16 cellular contexts compared by ENCODE assay signal in the genomic region with DNA sequence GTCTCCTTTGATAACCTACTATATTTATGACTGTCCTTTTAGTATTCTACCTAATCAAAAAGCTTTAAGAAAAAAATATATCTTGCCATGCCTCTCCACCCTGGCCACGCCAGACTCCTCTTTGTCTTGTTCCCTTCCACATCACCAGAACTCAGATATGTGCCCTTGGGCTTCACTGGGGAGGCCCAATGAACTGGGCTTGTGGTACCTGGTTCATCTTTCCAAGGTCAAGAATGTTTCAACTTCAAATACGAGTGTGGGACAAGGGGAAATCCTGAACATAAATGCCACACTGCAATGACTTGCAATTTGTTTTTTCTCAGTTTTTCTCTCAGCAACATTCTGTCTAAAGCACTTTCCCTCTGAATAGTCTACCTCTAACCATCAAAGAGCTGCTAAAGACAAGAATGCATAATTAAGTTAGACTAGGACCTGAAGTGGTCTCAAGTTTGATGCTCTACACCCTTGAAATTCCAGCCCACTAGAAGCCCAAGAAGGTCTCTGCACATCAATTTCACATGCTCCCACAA. TPM values are rescaled to one million over a fixed set of nuclear protein-coding genes. Genes with fewer than 3 reads are reported as not detected.
DNase-seq lines count a peak whose midpoint lies in the region; ATAC-seq, FAIRE-seq and TF ChIP-seq lines count a peak whose summit lies in the region.
"Had no signal": no experiment of that assay in that cellular context is flagged by ENCODE, and none has a peak within 500 bp of the region (broad histone marks: within the 10 kb centered on the region; RNA-seq: fewer than 3 reads in every experiment).

No MANE protein-coding gene starts in this region.

- TF ChIP-seq EP300 in A549 (IDR thresholded peaks at IDR 0.05) (no peak), esophagus muscularis mucosa (IDR thresholded peaks at IDR 0.05) (no peak)

- H3K27me3 ChIP-seq in astrocyte (ENCODE audit: insufficient read depth, low read length): no peaks in the 10 kb centered on the region
- H3K27me3 ChIP-seq in esophagus muscularis mucosa: no peaks in the 10 kb centered on the region
- H3K27me3 ChIP-seq: BLaER1 had no signal

- TF ChIP-seq POLR2A in A549 (IDR thresholded peaks at IDR 0.05; ENCODE audit: low read length): no peak
- TF ChIP-seq POLR2A in esophagus muscularis mucosa (IDR thresholded peaks at IDR 0.05; ENCODE audit: low read depth): no peak

- TF ChIP-seq CTCF in A549 (IDR thresholded peaks at IDR 0.05) (no peak), astrocyte (IDR thresholded peaks at IDR 0.05; ENCODE audit: insufficient read depth, low read depth, low read length) (no peak), esophagus muscularis mucosa (IDR thresholded peaks at IDR 0.05) (no peak)

- no peak overlapping the region for H3K27ac ChIP-seq in A549
- H3K27ac ChIP-seq in astrocyte (ENCODE audit: low read depth, low read length): no peak overlapping the region
- H3K27ac ChIP-seq in esophagus muscularis mucosa (replicated peaks in 1 of 4): no peak overlapping the region
- H3K27ac ChIP-seq: 22Rv1, BLaER1 had no signal

- peak; percentile 51 for DNase-seq in activated CD4-positive, alpha-beta T cell treated with anti-CD3 and anti-CD28 coated beads, Interleukin-2, amount 10 ng/mL, durations not matched to agents 24 days and 14 days
- no peak for DNase-seq in activated CD4-positive, alpha-beta T cell treated with anti-CD3 and anti-CD28 coated beads for 48 hours
- no peak for DNase-seq in A549 (ENCODE audit: low read depth in 1 of 2, low spot score in 1 of 2)
- no peak for DNase-seq in astrocyte (ENCODE audit: low read depth)
- DNase-seq in esophagus muscularis mucosa (ENCODE audit: extremely low spot score): no peak
- DNase-seq in DMS114 treated with DMSO at 0.1 percent for 48 hours (lab: John Stamatoyannopoulos, UW; ENCODE audit: unreplicated experiment): no peak
- DNase-seq: CD4-positive, alpha-beta memory T cell; DMS79 treated with DMSO at 0.1 percent for 48 hours; GF-D8; GOT3; H7 had no signal

- H3K36me3 Mint-ChIP-seq in activated CD4-positive, alpha-beta T cell treated with anti-CD3 and anti-CD28 coated beads, Interleukin-2, amount 10 ng/mL, durations not matched to agents 24 days and 14 days (ENCODE audit: low read depth): peaks cover 49% of the 10 kb centered on the region
- peaks cover 16% of the 10 kb centered on the region for H3K36me3 Mint-ChIP-seq in astrocyte (ENCODE audit: low read depth, unreplicated experiment)
- H3K36me3 Mint-ChIP-seq in stimulated activated memory B cell treated with anti-CD40 and anti-IgM and Interleukin-4, amounts not matched to agents 10 μg/mL and 1 μg/mL and 100 μg/mL, for 72 hours: peaks cover 72% of the 10 kb centered on the region

- H3K27me3 Mint-ChIP-seq in activated CD4-positive, alpha-beta T cell treated with anti-CD3 and anti-CD28 coated beads, Interleukin-2, amount 10 ng/mL, durations not matched to agents 24 days and 14 days: no peaks in the 10 kb centered on the region
- no peaks in the 10 kb centered on the region for H3K27me3 Mint-ChIP-seq in astrocyte (ENCODE audit: low read depth, unreplicated experiment)
- H3K27me3 Mint-ChIP-seq in stimulated activated memory B cell treated with anti-CD40 and anti-IgM and Interleukin-4, amounts not matched to agents 10 μg/mL and 1 μg/mL and 100 μg/mL, for 72 hours: no peaks in the 10 kb centered on the region
- H3K27me3 Mint-ChIP-seq: CD4-positive, alpha-beta memory T cell had no signal

- FAIRE-seq in A549 (lab: Jason Lieb, UNC) (no peak), astrocyte (lab: Jason Lieb, UNC) (no peak)

- WGBS in A549 (ENCODE audit: missing lambda C conversion rate): 80% methylated on average over 2 of the region's 2 CpGs
- 77% methylated on average over 2 of the region's 2 CpGs for WGBS in esophagus muscularis mucosa

- CTCF ChIA-PET in A549 (lab: Yijun Ruan, JAX): interaction anchor here (0.9 to 6.4 kb wide), 5 partner anchors 10 to 871 kb away, joined by 3 to 27 read pairs (median 3); partner anchors contain the start of gene ERCC6

- H3K9me3 ChIP-seq in A549 (no peaks in the 10 kb centered on the region), astrocyte (ENCODE audit: insufficient read depth, low read depth, low read length) (no peaks in the 10 kb centered on the region), esophagus muscularis mucosa (no peaks in the 10 kb centered on the region)
- H3K9me3 ChIP-seq: BLaER1 had no signal

- peaks cover 4% of the 10 kb centered on the region for H3K4me1 Mint-ChIP-seq in activated CD4-positive, alpha-beta T cell treated with anti-CD3 and anti-CD28 coated beads, Interleukin-2, amount 10 ng/mL, durations not matched to agents 24 days and 14 days
- no peaks in the 10 kb centered on the region for H3K4me1 Mint-ChIP-seq in astrocyte (ENCODE audit: low read depth, unreplicated experiment)
- H3K4me1 Mint-ChIP-seq in stimulated activated memory B cell treated with anti-CD40 and anti-IgM and Interleukin-4, amounts not matched to agents 10 μg/mL and 1 μg/mL and 100 μg/mL, for 72 hours: peaks cover 39% of the 10 kb centered on the region

- H4K20me1 ChIP-seq in astrocyte (ENCODE audit: insufficient read depth, low read length): peaks cover 20% of the 10 kb centered on the region

- no peak overlapping the region for H3K27ac Mint-ChIP-seq in activated CD4-positive, alpha-beta T cell treated with anti-CD3 and anti-CD28 coated beads, Interleukin-2, amount 10 ng/mL, durations not matched to agents 24 days and 14 days
- peak overlapping the region; percentile 19 for H3K27ac Mint-ChIP-seq in astrocyte (ENCODE audit: unreplicated experiment)
- peak overlapping the region; percentile 84 for H3K27ac Mint-ChIP-seq in stimulated activated memory B cell treated with anti-CD40 and anti-IgM and Interleukin-4, amounts not matched to agents 10 μg/mL and 1 μg/mL and 100 μg/mL, for 72 hours

- H2AFZ ChIP-seq in astrocyte (ENCODE audit: low read depth, low read length): no peak overlapping the region

- POLR2A ChIA-PET in A549 (lab: Yijun Ruan, JAX): no interaction called here

- H3K9ac ChIP-seq in astrocyte (ENCODE audit: low read length): no peak overlapping the region
- H3K9ac ChIP-seq: BLaER1 had no signal

- intact Hi-C loops in activated CD4-positive, alpha-beta T cell treated with anti-CD3 and anti-CD28 coated beads, Interleukin-2, amount 10 ng/mL, durations not matched to agents 24 days and 14 days (cut with micrococcal nuclease): no loop called here
- intact Hi-C loops in esophagus muscularis mucosa (cut with DNase I): no loop called here

- H3K4me2 ChIP-seq in A549 (no peak overlapping the region), astrocyte (ENCODE audit: low read length) (no peak overlapping the region)
- H3K4me2 ChIP-seq: BLaER1 had no signal

- no peaks in the 10 kb centered on the region for H3K4me1 ChIP-seq in A549
- no peaks in the 10 kb centered on the region for H3K4me1 ChIP-seq in astrocyte (ENCODE audit: insufficient read depth, low read length)
- peaks cover 0 to under 1% (median 0%) of the 10 kb centered on the region in 4 donors for H3K4me1 ChIP-seq in esophagus muscularis mucosa
- H3K4me1 ChIP-seq: BLaER1 had no signal

- H3K4me3 ChIP-seq in A549: no peak overlapping the region
- no peak overlapping the region for H3K4me3 ChIP-seq in astrocyte (ENCODE audit: insufficient read depth, low read depth, low read length)
- no peak overlapping the region for H3K4me3 ChIP-seq in esophagus muscularis mucosa
- H3K4me3 ChIP-seq: BLaER1 had no signal

- no peak overlapping the region for H3K4me3 Mint-ChIP-seq in activated CD4-positive, alpha-beta T cell treated with anti-CD3 and anti-CD28 coated beads, Interleukin-2, amount 10 ng/mL, durations not matched to agents 24 days and 14 days
- H3K4me3 Mint-ChIP-seq in astrocyte (ENCODE audit: unreplicated experiment): no peak overlapping the region
- peak overlapping the region; percentile 49 for H3K4me3 Mint-ChIP-seq in stimulated activated memory B cell treated with anti-CD40 and anti-IgM and Interleukin-4, amounts not matched to agents 10 μg/mL and 1 μg/mL and 100 μg/mL, for 72 hours
- H3K4me3 Mint-ChIP-seq: CD14-positive monocyte; CD4-positive, alpha-beta memory T cell had no signal

- peaks cover 41% of the 10 kb centered on the region for H3K79me2 ChIP-seq in astrocyte (ENCODE audit: insufficient read depth, low read length)

- no peak for TF ChIP-seq RAD21 in A549 (conservative IDR thresholded peaks at IDR 0.05 in 1 of 2, IDR thresholded peaks at IDR 0.05 in 1 of 2)

- no peaks in the 10 kb centered on the region for H3K9me3 Mint-ChIP-seq in activated CD4-positive, alpha-beta T cell treated with anti-CD3 and anti-CD28 coated beads, Interleukin-2, amount 10 ng/mL, durations not matched to agents 24 days and 14 days
- H3K9me3 Mint-ChIP-seq in astrocyte (ENCODE audit: unreplicated experiment): no peaks in the 10 kb centered on the region
- no peaks in the 10 kb centered on the region for H3K9me3 Mint-ChIP-seq in stimulated activated memory B cell treated with anti-CD40 and anti-IgM and Interleukin-4, amounts not matched to agents 10 μg/mL and 1 μg/mL and 100 μg/mL, for 72 hours
- H3K9me3 Mint-ChIP-seq: CD14-positive monocyte; CD4-positive, alpha-beta memory T cell had no signal

- ATAC-seq in A549: no peak
- ATAC-seq in stimulated activated memory B cell treated with anti-CD40 and anti-IgM and Interleukin-4, amounts not matched to agents 10 μg/mL and 1 μg/mL and 100 μg/mL, for 72 hours: peak; percentile 56
- ATAC-seq: HCT116 had no signal

- H3K36me3 ChIP-seq in astrocyte (ENCODE audit: insufficient read depth, low read length) (peaks cover 37% of the 10 kb centered on the region), esophagus muscularis mucosa (peaks cover 20 to 87% (median 69%) of the 10 kb centered on the region in 4 donors)

TF ChIP-seq in A549, 52 proteins besides CTCF, POLR2A, EP300 and RAD21:
- TF ChIP-seq MAFK (IDR thresholded peaks at IDR 0.05; ENCODE audit: partially characterized antibody): no peak
- TF ChIP-seq NFE2L2 (conservative IDR thresholded peaks at IDR 0.05; ENCODE audit: low read length): peak; percentile 73

RNA-seq across cellular contexts. Expression of gene ERCC6, which starts 9.9 kb away (rescaled TPM):
- total RNA-seq in activated CD4-positive, alpha-beta T cell treated with anti-CD3 and anti-CD28 coated beads, Interleukin-2, amount 10 ng/mL, durations not matched to agents 24 days and 14 days: 13.8 and 14.5 TPM in 2 replicates
- polyA plus RNA-seq in A549 (2011; rRNA removed) (8.8 and 9.4 TPM in 2 replicates), A549 (2017; fragmentation: RNase III; extraction: RNeasy Plus Mini Kit Qiagen cat#74134 plus additional on column Dnase treatment) (5.5 to 5.8 TPM (median 5.6 TPM) in 3 replicates)
- 4.9 and 5.5 TPM in 2 replicates for polyA plus RNA-seq in A549 (2012; cell fraction: cytosol; rRNA removed)
- polyA plus RNA-seq in A549 (2012; cell fraction: nucleus; rRNA removed): 5.5 and 6.0 TPM in 2 replicates
- 21.6 and 36.4 TPM in 2 replicates for polyA minus RNA-seq in A549 (2011; rRNA and poly(A)+ RNA removed)
- total RNA-seq in astrocyte (20.1 and 22.3 TPM in 2 replicates), esophagus muscularis mucosa (10 to 100 TPM in 1 of 4 donors, 1 to 10 TPM in 3; 7.0 to 11.7 (median 9.2) TPM)
